ENCODE assay signal across 9 cellular contexts in the genomic region with DNA sequence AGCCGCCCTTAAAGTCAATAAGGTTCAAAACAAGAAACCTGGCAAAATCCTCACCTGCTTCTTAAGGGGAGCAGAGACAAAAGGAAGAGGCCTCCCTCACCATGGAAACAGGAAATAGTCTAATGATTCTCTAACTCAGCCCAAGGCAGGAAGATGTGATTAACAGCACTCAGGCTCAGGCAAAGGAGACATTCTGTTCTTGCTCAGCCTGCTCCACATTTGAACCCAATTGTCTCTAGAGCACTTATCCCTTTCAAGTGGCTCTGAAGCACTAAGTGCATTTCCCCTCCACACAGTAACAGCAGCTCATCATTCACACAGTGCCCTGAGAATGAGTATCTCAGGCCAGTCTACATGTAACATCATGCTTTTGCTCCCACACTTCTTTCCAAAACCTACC.
A peak's percentile ranks its signal among the peaks of the same experiment; 100 is the strongest.
DNase-seq lines count a peak whose midpoint lies in the region; ATAC-seq, FAIRE-seq and TF ChIP-seq lines count a peak whose summit lies in the region.
"Had no signal": no experiment of that assay in that cellular context is flagged by ENCODE, and none has a peak within 500 bp of the region (broad histone marks: within the 10 kb centered on the region; RNA-seq: fewer than 3 reads in every experiment).

No MANE protein-coding gene starts in this region.

- dilution Hi-C loops in endothelial cell of umbilical vein (cut with MboI; ENCODE audit: extremely low pct_ligation_motif_present, low sequenced_read_pairs) = no loop called here

- no peaks in the 10 kb centered on the region for H3K4me1 Mint-ChIP-seq in natural killer cell

- FAIRE-seq in endothelial cell of umbilical vein (lab: Jason Lieb, UNC) = peak; percentile 89

- intact Hi-C loops in A673 (cut with micrococcal nuclease; ENCODE audit: unreplicated experiment) = no loop called here
- intact Hi-C loops in endothelial cell of umbilical vein (cut with micrococcal nuclease) = no loop called here
- intact Hi-C loops in natural killer cell (cut with micrococcal nuclease) = no loop called here

- POLR2A ChIA-PET in A673 (lab: Charles Lee; ENCODE audit: low non-redundant PET) (no interaction called here), endothelial cell of umbilical vein (lab: Charles Lee) (no interaction called here)

- no peaks in the 10 kb centered on the region for H3K79me2 ChIP-seq in endothelial cell of umbilical vein (ENCODE audit: control insufficient read depth, insufficient read depth, low read length)

- peak; percentile 57 for DNase-seq in A673 (ENCODE audit: low spot score)
- peak; percentile 75 for DNase-seq in NCI-H2227 treated with DMSO at 0.1 percent for 48 hours (lab: John Stamatoyannopoulos, UW)
- DNase-seq in endothelial cell of umbilical vein (ENCODE audit: low read depth, low spot score) = peak; percentile 33
- no peak for DNase-seq in natural killer cell
- no peak for DNase-seq in SHP77 (lab: John Stamatoyannopoulos, UW)
- no peak for DNase-seq in GM10266 (ENCODE audit: extremely low spot score)
- DNase-seq in activated CD4-positive, CD25-positive, alpha-beta regulatory T cell (lab: John Stamatoyannopoulos, UW) = no peak
- DNase-seq: T-helper 1 cell had no signal

- H4K20me1 ChIP-seq in endothelial cell of umbilical vein (replicated peaks; ENCODE audit: control insufficient read depth, extremely low read depth, insufficient read depth, low read length) = no peaks in the 10 kb centered on the region

- no peak overlapping the region for H3K9ac ChIP-seq in endothelial cell of umbilical vein (replicated peaks; ENCODE audit: extremely low read depth, insufficient read depth, low read length)

- no peaks in the 10 kb centered on the region for H3K27me3 ChIP-seq in A673 (replicated peaks; ENCODE audit: insufficient read depth, low read depth, low read length, poor library complexity)
- H3K27me3 ChIP-seq in endothelial cell of umbilical vein (ENCODE audit: control insufficient read depth in 2 of 2, insufficient read depth in 2 of 2, low read length in 2 of 2) = no peaks in the 10 kb centered on the region

- no peak for TF ChIP-seq POLR2A in endothelial cell of umbilical vein (IDR thresholded peaks at IDR 0.05; ENCODE audit: low read depth, low read length)

- CTCF ChIA-PET in A673 (lab: Charles Lee) = no interaction called here
- CTCF ChIA-PET in endothelial cell of umbilical vein (lab: Charles Lee) = no interaction called here

- H3K4me2 ChIP-seq in endothelial cell of umbilical vein (ENCODE audit: insufficient read depth, low read length) = peak overlapping the region; percentile 34

- no peaks in the 10 kb centered on the region for H3K27me3 Mint-ChIP-seq in natural killer cell (ENCODE audit: low read depth in 2 of 2)

- H2AFZ ChIP-seq in endothelial cell of umbilical vein (ENCODE audit: low read depth, low read length) = peak overlapping the region; percentile 28

- peaks cover 12% of the 10 kb centered on the region for H3K4me1 ChIP-seq in A673 (ENCODE audit: insufficient read depth, low read length, poor library complexity, severe bottlenecking)
- peaks cover 21% of the 10 kb centered on the region for H3K4me1 ChIP-seq in endothelial cell of umbilical vein (ENCODE audit: control insufficient read depth, extremely low read depth, insufficient read depth, low read length)

- H3K27ac ChIP-seq in A673 (ENCODE audit: low read depth, low read length, poor library complexity, severe bottlenecking) (no peak overlapping the region), endothelial cell of umbilical vein (ENCODE audit: insufficient read depth, low read depth, low read length) (no peak overlapping the region)

- H3K9me3 ChIP-seq in A673 (ENCODE audit: low read depth, low read length, poor library complexity, severe bottlenecking) (no peaks in the 10 kb centered on the region), endothelial cell of umbilical vein (replicated peaks; ENCODE audit: control insufficient read depth, insufficient read depth, low read length) (no peaks in the 10 kb centered on the region)

- H3K9me3 Mint-ChIP-seq in natural killer cell = no peaks in the 10 kb centered on the region

- no peaks in the 10 kb centered on the region for H3K9me1 ChIP-seq in endothelial cell of umbilical vein (replicated peaks; ENCODE audit: control insufficient read depth, extremely low read depth, insufficient read depth, low read length)

- H3K36me3 Mint-ChIP-seq in natural killer cell = no peaks in the 10 kb centered on the region

- H3K4me3 Mint-ChIP-seq in natural killer cell = no peak overlapping the region

- no TSS peak for BruUV-seq in A673 (replicated peaks; lab: Mats Ljungman, UMichigan)
- BruUV-seq in endothelial cell of umbilical vein (replicated peaks; lab: Mats Ljungman, UMichigan) = no TSS peak

- TF ChIP-seq CTCF in A673 (conservative IDR thresholded peaks at IDR 0.05; ENCODE audit: low read depth, low read length) (no peak), endothelial cell of umbilical vein (IDR thresholded peaks at IDR 0.05; ENCODE audit: extremely low read depth in 1 of 2, insufficient read depth in 1 of 2, low read depth in 1 of 2, low read length in 2 of 2) (no peak), natural killer cell (IDR thresholded peaks at IDR 0.05) (no peak), GM10266 (IDR thresholded peaks at IDR 0.05; ENCODE audit: control insufficient read depth, insufficient read depth, low read depth, missing control alignments) (no peak)

- H3K4me3 ChIP-seq in A673 (ENCODE audit: low read depth, low read length, poor library complexity, severe bottlenecking) (no peak overlapping the region), endothelial cell of umbilical vein (replicated peaks in 1 of 3; ENCODE audit: insufficient read depth in 1 of 3, low read depth in 1 of 3, low read length in 3 of 3) (no peak overlapping the region)

- no peak overlapping the region for H3K27ac Mint-ChIP-seq in natural killer cell

- H3K36me3 ChIP-seq in A673 (ENCODE audit: insufficient read depth, low read length, poor library complexity, severe bottlenecking) (no peaks in the 10 kb centered on the region), endothelial cell of umbilical vein (ENCODE audit: control insufficient read depth in 2 of 2, extremely low read depth in 1 of 2, insufficient read depth in 2 of 2, low read length in 2 of 2) (no peaks in the 10 kb centered on the region)

- peak; percentile 63 for ATAC-seq in HG03097 (IDR thresholded peaks at IDR 0.05; ENCODE audit: low FRiP score, unreplicated experiment)
- ATAC-seq in natural killer cell = no peak

TF ChIP-seq in endothelial cell of umbilical vein, 7 proteins besides CTCF, POLR2A, EP300 and RAD21:
- TF ChIP-seq MAX (IDR thresholded peaks at IDR 0.05; ENCODE audit: insufficient read depth, insufficient read length) = no peak
- TF ChIP-seq MYC (IDR thresholded peaks at IDR 0.05; ENCODE audit: low read depth, low read length) = no peak
- no peak for TF ChIP-seq POLR2AphosphoS5 (IDR thresholded peaks at IDR 0.05; ENCODE audit: insufficient read depth, low read depth, low read length)
- no peak for TF ChIP-seq GATA2 (IDR thresholded peaks at IDR 0.05; ENCODE audit: insufficient read depth, insufficient read length, low read depth, low read length)
- TF ChIP-seq EZH2 (IDR thresholded peaks at IDR 0.05; ENCODE audit: borderline replicate concordance, low read depth, low read length, severe bottlenecking) = no peak
- TF ChIP-seq JUN (IDR thresholded peaks at IDR 0.05; ENCODE audit: borderline replicate concordance, insufficient read depth, insufficient read length, low read depth) = no peak
- no peak for TF ChIP-seq FOS (IDR thresholded peaks at IDR 0.05; ENCODE audit: borderline replicate concordance, insufficient read depth, low read length)

Comparison
In these comparisons a context has a peak if more than half of its experiments do, and no peak if none do; other contexts are left out.
1. DNase-seq: peak in A673 (single experiment), NCI-H2227 treated with DMSO at 0.1 percent for 48 hours (single experiment) and endothelial cell of umbilical vein (single experiment); none in natural killer cell (single experiment), SHP77 (0 of 2), GM10266 (single experiment) and activated CD4-positive, CD25-positive, alpha-beta regulatory T cell (0 of 4).